ENCODE assay signal across 11 cellular contexts in genomic region chr19:41457241-41457640, GRCh38. TPM values are rescaled to one million over a fixed set of nuclear protein-coding genes. Genes with fewer than 3 reads are reported as not detected.
A peak's percentile ranks its signal among the peaks of the same experiment; 100 is the strongest.
DNase-seq lines count a peak whose midpoint lies in the region; ATAC-seq and TF ChIP-seq lines count a peak whose summit lies in the region.
"Had no signal": no experiment of that assay in that cellular context is flagged by ENCODE, and none has a peak within 500 bp of the region (broad histone marks: within the 10 kb centered on the region; RNA-seq: fewer than 3 reads in every experiment).

No MANE protein-coding gene starts in this region.

- peak overlapping the region in 1 of 2 donors; percentile 5 for H3K4me3 Mint-ChIP-seq in activated T-cell treated with anti-CD3 and anti-CD28 coated beads, Interleukin-2, amount 50 U/mL, for 72 hours
- H3K4me3 Mint-ChIP-seq in natural killer cell = no peak overlapping the region
- H3K4me3 Mint-ChIP-seq: naive B cell had no signal

- no peaks in the 10 kb centered on the region for H3K27me3 Mint-ChIP-seq in activated T-cell treated with anti-CD3 and anti-CD28 coated beads, Interleukin-2, amount 50 U/mL, for 72 hours (ENCODE audit: low read depth)
- H3K27me3 Mint-ChIP-seq in natural killer cell (ENCODE audit: low read depth in 2 of 2) = peaks cover 41 to 60% of the 10 kb centered on the region in 2 donors

- DNase-seq in activated T-cell treated with anti-CD3 and anti-CD28 coated beads, Interleukin-2, amount 50 U/mL, for 72 hours = peak in 1 of 2 donors; percentile 8
- DNase-seq in activated T-cell treated with anti-CD3 and anti-CD28 coated beads, Interleukin-2, amount 50 U/mL, for 48 hours = no peak
- DNase-seq in mucosa of descending colon = no peak
- DNase-seq in natural killer cell = no peak
- DNase-seq in NCI-H146 treated with DMSO at 0.1 percent for 48 hours (lab: John Stamatoyannopoulos, UW; ENCODE audit: unreplicated experiment) = no peak
- DNase-seq in NCI-H1048 (lab: John Stamatoyannopoulos, UW) = no peak
- DNase-seq: activated effector memory CD4-positive, alpha-beta T cell treated with Interleukin-2 at 50 U/mL for 16 hours; naive B cell; stimulated activated CD4-positive, alpha-beta T cell treated with anti-CD3 and anti-CD28 coated beads, Interleukin-12 subunit alpha, Interleukin-12 subunit beta, amount 100 ng/mL, for 4 hours had no signal

- no peaks in the 10 kb centered on the region for H3K36me3 Mint-ChIP-seq in activated T-cell treated with anti-CD3 and anti-CD28 coated beads, Interleukin-2, amount 50 U/mL, for 72 hours (ENCODE audit: insufficient read depth in 2 of 2)
- no peaks in the 10 kb centered on the region for H3K36me3 Mint-ChIP-seq in natural killer cell

- ATAC-seq in activated T-cell treated with anti-CD3 and anti-CD28 coated beads, Interleukin-2, amount 50 U/mL, for 72 hours (replicated peaks in 1 of 2) = peak; percentile 95 to 96
- ATAC-seq in GM21447 (IDR thresholded peaks at IDR 0.05; ENCODE audit: unreplicated experiment) = peak; percentile 72
- peak; percentile 67 for ATAC-seq in HG03565 (IDR thresholded peaks at IDR 0.05; ENCODE audit: unreplicated experiment)
- ATAC-seq in mucosa of descending colon = peak; percentile 18
- no peak for ATAC-seq in natural killer cell

- H3K9me3 ChIP-seq in mucosa of descending colon = no peaks in the 10 kb centered on the region

- H3K4me1 Mint-ChIP-seq in activated T-cell treated with anti-CD3 and anti-CD28 coated beads, Interleukin-2, amount 50 U/mL, for 72 hours (ENCODE audit: low read depth) = peaks cover 27% of the 10 kb centered on the region
- no peaks in the 10 kb centered on the region for H3K4me1 Mint-ChIP-seq in natural killer cell

- H3K4me1 ChIP-seq in mucosa of descending colon (ENCODE audit: low read depth) = no peaks in the 10 kb centered on the region

- TF ChIP-seq CTCF in mucosa of descending colon (IDR thresholded peaks at IDR 0.05) (no peak), natural killer cell (IDR thresholded peaks at IDR 0.05) (no peak)

- peak overlapping the region; percentile 0 for H3K27ac Mint-ChIP-seq in activated T-cell treated with anti-CD3 and anti-CD28 coated beads, Interleukin-2, amount 50 U/mL, for 72 hours
- no peak overlapping the region for H3K27ac Mint-ChIP-seq in natural killer cell

- H3K4me3 ChIP-seq in mucosa of descending colon = no peak overlapping the region

- intact Hi-C loops in mucosa of descending colon (cut with DNase I, micrococcal nuclease) (loop anchor here in 1 of 2 donors (10.0 kb wide), 1 partner anchor 108 kb away; no protein-coding TSS in a partner anchor), natural killer cell (cut with micrococcal nuclease) (no loop called here)

- H3K9me3 Mint-ChIP-seq in activated T-cell treated with anti-CD3 and anti-CD28 coated beads, Interleukin-2, amount 50 U/mL, for 72 hours = no peaks in the 10 kb centered on the region
- H3K9me3 Mint-ChIP-seq in natural killer cell = no peaks in the 10 kb centered on the region
- H3K9me3 Mint-ChIP-seq: naive B cell had no signal

- no peaks in the 10 kb centered on the region for H3K36me3 ChIP-seq in mucosa of descending colon (ENCODE audit: low read depth)

RNA-seq across cellular contexts. Expression of gene ERICH4, which starts 14.3 kb away (rescaled TPM):
- not detected for total RNA-seq in activated T-cell treated with anti-CD3 and anti-CD28 coated beads, Interleukin-2, amount 50 U/mL, for 72 hours
- total RNA-seq in mucosa of descending colon (not detected), natural killer cell (not detected)

RNA-seq across cellular contexts. Expression of gene DMAC2, which starts 17.5 kb away (rescaled TPM):
- total RNA-seq in activated T-cell treated with anti-CD3 and anti-CD28 coated beads, Interleukin-2, amount 50 U/mL, for 72 hours = 10 to 100 TPM; 59.9 to 66.6 TPM
- total RNA-seq in mucosa of descending colon (10 to 100 TPM; 38.9 to 61.0 (median 47.5) TPM), natural killer cell (10 to 100 TPM; 25.4 to 32.5 (median 29.5) TPM)

RNA-seq across cellular contexts. Expression of gene B3GNT8, which starts 30.1 kb away (rescaled TPM):
- total RNA-seq in activated T-cell treated with anti-CD3 and anti-CD28 coated beads, Interleukin-2, amount 50 U/mL, for 72 hours = 1 to 10 TPM in 1 of 2 donors, not detected in 1; 1.1 TPM
- 10 to 100 TPM; 28.8 to 69.4 (median 34.3) TPM for total RNA-seq in mucosa of descending colon
- total RNA-seq in natural killer cell = 1 to 10 TPM; 1.5 to 2.5 (median 2.1) TPM

RNA-seq across cellular contexts. Expression of gene BCKDHA, which starts 59.6 kb away (rescaled TPM):
- total RNA-seq in activated T-cell treated with anti-CD3 and anti-CD28 coated beads, Interleukin-2, amount 50 U/mL, for 72 hours = 10 to 100 TPM; 18.4 to 21.6 TPM
- total RNA-seq in mucosa of descending colon = 10 to 100 TPM; 16.6 to 22.5 (median 17.3) TPM
- 10 to 100 TPM; 26.5 to 29.0 (median 28.3) TPM for total RNA-seq in natural killer cell

Comparison
In these comparisons a context has a peak if more than half of its experiments do, and no peak if none do; other contexts are left out.
1. ATAC-seq: peak in activated T-cell treated with anti-CD3 and anti-CD28 coated beads, Interleukin-2, amount 50 U/mL, for 72 hours (2 of 2), GM21447 (single experiment), HG03565 (single experiment) and mucosa of descending colon (single experiment); none in natural killer cell (0 of 3).
2. RNA of gene B3GNT8, which starts 30.1 kb away (total RNA-seq): 28.8 to 69.4 TPM in mucosa of descending colon; 1.5 to 2.5 TPM in natural killer cell and 1.1 TPM in activated T-cell treated with anti-CD3 and anti-CD28 coated beads, Interleukin-2, amount 50 U/mL, for 72 hours; every median in the first group is over 4 times any median in the second.